In genomic region chr18:11005528-11005927, GRCh38 we compare ENCODE assay signal across 1 cellular context.
TF ChIP-seq lines count a peak whose summit lies in the region.

No MANE protein-coding gene starts in this region.

TF ChIP-seq in GM23338, 12 proteins besides CTCF, POLR2A, EP300 and RAD21 (continued from another document):
- TF ChIP-seq REST (IDR thresholded peaks at IDR 0.05; ENCODE audit: unreplicated experiment) = no peak
- TF ChIP-seq JUNB (IDR thresholded peaks at IDR 0.05; ENCODE audit: unreplicated experiment) = no peak
- TF ChIP-seq ZNF114 (CRISPR knock-in tag; IDR thresholded peaks at IDR 0.05) = no peak
- no peak for TF ChIP-seq EZH2 (IDR thresholded peaks at IDR 0.05; ENCODE audit: low read depth, unreplicated experiment)
- no peak for TF ChIP-seq EZH2phosphoT487 (IDR thresholded peaks at IDR 0.05; ENCODE audit: unreplicated experiment)
- no peak for TF ChIP-seq ZNF331 (CRISPR knock-in tag; IDR thresholded peaks at IDR 0.05; ENCODE audit: low read depth)
- no peak for TF ChIP-seq NANOG (IDR thresholded peaks at IDR 0.05; ENCODE audit: borderline replicate concordance)
- TF ChIP-seq STAT1 (IDR thresholded peaks at IDR 0.05; ENCODE audit: unreplicated experiment) = no peak
- no peak for TF ChIP-seq POLR2AphosphoS5 (IDR thresholded peaks at IDR 0.05; ENCODE audit: low read depth)
